22 cellular contexts compared by ENCODE assay signal in the genomic region with DNA sequence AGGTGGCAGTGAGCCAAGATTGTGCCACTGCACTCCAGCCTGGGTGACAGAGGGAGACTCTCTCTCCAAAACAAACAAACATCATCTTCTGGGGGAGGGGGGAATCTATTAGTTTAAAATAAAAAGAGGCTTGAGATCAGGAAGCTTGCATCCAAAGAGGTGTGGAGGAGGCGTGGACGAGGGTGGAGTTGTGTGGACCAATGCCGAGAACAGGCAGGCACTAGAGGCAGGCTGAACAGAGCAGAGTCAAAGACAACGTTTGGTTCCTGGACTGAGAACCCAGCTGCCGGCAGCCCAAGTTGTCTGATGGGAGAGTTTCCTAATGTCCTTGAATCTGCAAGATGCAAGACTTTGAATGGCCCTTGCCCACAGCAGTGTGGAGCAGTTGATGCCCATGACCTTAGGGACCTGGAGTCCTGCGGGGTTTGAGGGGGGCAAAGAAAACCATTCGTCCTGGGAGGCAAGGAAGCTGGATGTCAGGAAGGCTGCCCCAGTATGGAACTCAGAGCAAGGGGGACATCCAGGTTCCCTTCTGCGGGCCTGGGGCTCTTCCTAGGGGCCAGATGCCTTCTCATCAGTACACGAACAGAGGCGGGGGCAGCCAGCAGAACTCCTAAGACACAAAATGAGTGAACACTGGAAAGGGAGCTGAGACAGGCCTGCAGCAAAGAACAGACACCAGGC. TPM values are rescaled to one million over a fixed set of nuclear protein-coding genes. Genes with fewer than 3 reads are reported as not detected.
DNase-seq lines count a peak whose midpoint lies in the region; ATAC-seq, FAIRE-seq and TF ChIP-seq lines count a peak whose summit lies in the region.
"Had no signal": no experiment of that assay in that cellular context is flagged by ENCODE, and none has a peak within 500 bp of the region (broad histone marks: within the 10 kb centered on the region; RNA-seq: fewer than 3 reads in every experiment).

No MANE protein-coding gene starts in this region.

- H3K27me3 ChIP-seq in K562 (ENCODE audit: control insufficient read depth in 2 of 2, insufficient read depth in 2 of 2, low read length in 2 of 2): peaks cover 39 to 84% of the 10 kb centered on the region in 2 experiments
- no peaks in the 10 kb centered on the region for H3K27me3 ChIP-seq in pancreas
- H3K27me3 ChIP-seq: Peyer's patch, sigmoid colon had no signal

- no peaks in the 10 kb centered on the region for H3K9me1 ChIP-seq in K562 (ENCODE audit: control insufficient read depth, insufficient read depth, low read length)

- CTCF ChIA-PET in K562 (lab: Yijun Ruan, JAX; ENCODE audit: low intra/inter-chr PET ratio): no interaction called here

- peaks cover 5% of the 10 kb centered on the region for H4K20me1 ChIP-seq in K562 (replicated peaks; ENCODE audit: control insufficient read depth, insufficient read depth, low read length)

- in situ Hi-C loops in G401 (cut with HindIII; ENCODE audit: low sequenced_read_pairs) (no loop called here), K562 (cut with MboI) (no loop called here)

- TF ChIP-seq POLR2A in K562 (conservative IDR thresholded peaks at IDR 0.05): no peak

- FAIRE-seq in K562 (lab: Jason Lieb, UNC): no peak
- FAIRE-seq in pancreas (lab: Jason Lieb, UNC): no peak
- FAIRE-seq: GM18507, TTC549 had no signal

- no peak overlapping the region for H2AFZ ChIP-seq in K562 (ENCODE audit: low read depth, low read length)

- TF ChIP-seq CTCF in K562 (IDR thresholded peaks at IDR 0.05 in 2 of 3, conservative IDR thresholded peaks at IDR 0.05 in 1 of 3; ENCODE audit: insufficient read depth in 2 of 3, low read depth in 1 of 3, low read length in 3 of 3) (no peak), pancreas (IDR thresholded peaks at IDR 0.05) (no peak)

- POLR2A ChIA-PET in K562 (lab: Yijun Ruan, JAX): interaction anchor here (0.7 kb wide), 2 partner anchors 28 to 200 kb away, joined by 3 read pairs; no protein-coding TSS in a partner anchor

- WGBS in K562 (ENCODE audit: insufficient coverage, low coverage, missing lambda C conversion rate): 0% methylated on average over 10 of the region's 10 CpGs
- 43 to 52% methylated on average over 10 of the region's 10 CpGs for WGBS in pancreas, 2 donors

- H3K9me3 ChIP-seq in K562 (replicated peaks; ENCODE audit: control insufficient read depth, insufficient read depth, low read depth, low read length) (no peaks in the 10 kb centered on the region), pancreas (no peaks in the 10 kb centered on the region)
- H3K9me3 ChIP-seq: Peyer's patch, sigmoid colon, SK-N-SH had no signal

- no peaks in the 10 kb centered on the region for H3K79me2 ChIP-seq in K562 (ENCODE audit: control insufficient read depth, insufficient read depth, low read length)

- DNase-seq in G401 (ENCODE audit: low spot score) (peak; percentile 75), NCI-H2107 treated with DMSO at 0.1 percent for 48 hours (lab: John Stamatoyannopoulos, UW; ENCODE audit: unreplicated experiment) (peak; percentile 66), K562 (ENCODE audit: extremely low read depth in 1 of 4, low spot score in 3 of 4) (no peak), pancreas (peak in 4 of 6 donors; percentile 51 to 71 (median 70)), SKM-1 treated with dmso at 0.1 percent for 144 hours (lab: John Stamatoyannopoulos, UW; ENCODE audit: unreplicated experiment) (no peak), iPS-NIHi11 (ENCODE audit: low spot score) (no peak)
- DNase-seq in effector CD8-positive, alpha-beta T cell (lab: John Stamatoyannopoulos, UW): no peak
- DNase-seq: activated naive CD8-positive, alpha-beta T cell treated with anti-CD3 and anti-CD28 coated beads, Interleukin-2, amount 10 ng/mL, durations not matched to agents 7 days and 5 days; activated T-cell treated with anti-CD3 and anti-CD28 coated beads, Interleukin-2, amount 50 U/mL, for 24 hours; Calu3; effector memory CD4-positive, alpha-beta T cell; hippocampal formation; NCI-H526; nucleus accumbens; Peyer's patch; sigmoid colon; SK-N-SH; stimulated activated CD4-positive, alpha-beta T cell treated with anti-CD3 and anti-CD28 coated beads, Interleukin-2, amount 100 ng/mL, for 48 hours had no signal

- H3K27ac ChIP-seq in K562 (ENCODE audit: extremely low read depth, low read depth, low read length) (no peak overlapping the region), pancreas (no peak overlapping the region)
- H3K27ac ChIP-seq: sigmoid colon had no signal

- ATAC-seq in K562 (no peak), pancreas (peak in 3 of 4 donors; percentile 23 to 39 (median 27)), HG02588 (IDR thresholded peaks at IDR 0.05; ENCODE audit: unreplicated experiment) (no peak)

- H3K4me1 ChIP-seq in K562 (replicated peaks in 1 of 2; ENCODE audit: control insufficient read depth in 2 of 2, insufficient read depth in 2 of 2, low read length in 2 of 2) (peaks cover 0 to 17% of the 10 kb centered on the region in 2 experiments; a peak in 2 of 5 replicates), pancreas (peaks cover 29 to 35% (median 35%) of the 10 kb centered on the region in 3 donors)

- H3K36me3 ChIP-seq in K562 (ENCODE audit: control insufficient read depth, insufficient read depth, low read length): no peaks in the 10 kb centered on the region; the same call in 2 of the 3 replicates
- H3K36me3 ChIP-seq in pancreas: no peaks in the 10 kb centered on the region
- H3K36me3 ChIP-seq: Peyer's patch, sigmoid colon had no signal

- TF ChIP-seq EP300 in K562 (IDR thresholded peaks at IDR 0.05; ENCODE audit: low read length): no peak

- no peak overlapping the region for H3K4me2 ChIP-seq in K562 (ENCODE audit: insufficient read depth, low read length)
- H3K4me2 ChIP-seq: SK-N-SH had no signal

- H3K4me3 ChIP-seq in K562: no peak overlapping the region
- no peak overlapping the region for H3K4me3 ChIP-seq in pancreas
- H3K4me3 ChIP-seq: Peyer's patch, sigmoid colon had no signal

- no peak overlapping the region for H3K9ac ChIP-seq in K562 (ENCODE audit: insufficient read depth in 1 of 2, low read depth in 2 of 2, low read length in 2 of 2)
- H3K9ac ChIP-seq: SK-N-SH had no signal

- BruUV-seq in K562 (replicated peaks; lab: Mats Ljungman, UMichigan): no TSS peak

- intact Hi-C loops in K562 (cut with micrococcal nuclease): no loop called here
- intact Hi-C loops in pancreas (cut with DNase I): no loop called here

- no peak for TF ChIP-seq RAD21 in K562 (CRISPR knock-in tag; conservative IDR thresholded peaks at IDR 0.05 in 1 of 2, IDR thresholded peaks at IDR 0.05 in 1 of 2)

TF ChIP-seq in K562, 482 proteins besides CTCF, POLR2A, EP300 and RAD21:
- peak; percentile 67 for TF ChIP-seq NFIC (IDR thresholded peaks at IDR 0.05)
- TF ChIP-seq, protein P1, sequence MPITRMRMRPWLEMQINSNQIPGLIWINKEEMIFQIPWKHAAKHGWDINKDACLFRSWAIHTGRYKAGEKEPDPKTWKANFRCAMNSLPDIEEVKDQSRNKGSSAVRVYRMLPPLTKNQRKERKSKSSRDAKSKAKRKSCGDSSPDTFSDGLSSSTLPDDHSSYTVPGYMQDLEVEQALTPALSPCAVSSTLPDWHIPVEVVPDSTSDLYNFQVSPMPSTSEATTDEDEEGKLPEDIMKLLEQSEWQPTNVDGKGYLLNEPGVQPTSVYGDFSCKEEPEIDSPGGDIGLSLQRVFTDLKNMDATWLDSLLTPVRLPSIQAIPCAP (CRISPR knock-in tag; IDR thresholded peaks at IDR 0.05; ENCODE audit: borderline replicate concordance): no peak

RNA-seq across cellular contexts. Expression of a gene that starts 9.2 kb away (rescaled TPM):
- 9.6 and 21.7 TPM in 2 replicates for total RNA-seq in G401 (2014; rRNA removed; shearing (Covaris generic))
- 0.05 and 0.69 TPM in 2 replicates for total RNA-seq in K562 (2011; cell fraction: chromatin; rRNA removed; ENCODE audit: low replicate concordance)
- total RNA-seq in K562 (2011; cell fraction: nucleolus; rRNA removed): 0.13 and 0.33 TPM in 2 replicates
- 0.07 and 0.69 TPM in 2 replicates for total RNA-seq in K562 (2011; cell fraction: nucleoplasm; rRNA removed)
- total RNA-seq in K562 (2014; rRNA removed) (0.45 TPM in 1 of 2 replicates, not detected in the other), K562 (2014; rRNA removed; fragmentation: Illumina TruSeq; extraction: Trizol) (0.04 TPM in 1 of 2 replicates, not detected in the other), K562 (2015; rRNA removed; fragmentation: Illumina TruSeq; extraction: Trizol) (0.04 TPM in 2 replicates), K562 (2021) (0.20 TPM in 2 replicates), pancreas (10 to 100 TPM; 17.1 to 31.4 (median 22.6) TPM)
- polyA plus RNA-seq in K562 (2011; rRNA removed) (0.08 and 0.10 TPM in 2 replicates), K562 (2014; fragmentation: Illumina TruSeq; extraction: Trizol) (0.01 and 0.11 TPM in 2 replicates), K562 (2014; fragmentation: Nextera tagmentation; extraction: Ambion mirVana) (under 1 TPM; 0.01 TPM), K562 (2014; rRNA removed) (0.01 and 0.03 TPM in 2 replicates), pancreas (10 to 100 TPM in 1 of 2 donors, 1 to 10 TPM in 1; 4.9 to 14.9 TPM)
- polyA plus RNA-seq in K562 (2011; cell fraction: cytosol; rRNA removed): 0.01 and 0.07 TPM in 2 replicates
- 0.03 and 0.06 TPM in 2 replicates for polyA plus RNA-seq in K562 (2011; cell fraction: nucleus; rRNA removed)
- polyA plus RNA-seq in K562 (2012): 0.10 and 0.24 TPM in 2 replicates
- 0.07 and 0.12 TPM in 2 replicates for polyA minus RNA-seq in K562 (2011; rRNA and poly(A)+ RNA removed)
- not detected in 2 replicates for polyA minus RNA-seq in K562 (2011; cell fraction: cytosol; rRNA and poly(A)+ RNA removed)
- polyA minus RNA-seq in K562 (2011; cell fraction: nucleus; rRNA and poly(A)+ RNA removed): 0.11 and 0.13 TPM in 2 replicates

RNA-seq across cellular contexts. Expression of a gene that starts 9.9 kb away (rescaled TPM):
- 13.7 and 14.4 TPM in 2 replicates for total RNA-seq in G401 (2014; rRNA removed; shearing (Covaris generic))
- 0.30 TPM in 1 of 2 replicates, not detected in the other for total RNA-seq in K562 (2011; cell fraction: chromatin; rRNA removed; ENCODE audit: low replicate concordance)
- not detected in 2 replicates for total RNA-seq in K562 (2011; cell fraction: nucleolus; rRNA removed)
- not detected in 2 replicates for total RNA-seq in K562 (2011; cell fraction: nucleoplasm; rRNA removed)
- total RNA-seq in K562 (2014; rRNA removed): not detected in 2 replicates
- total RNA-seq in K562 (2014; rRNA removed; fragmentation: Illumina TruSeq; extraction: Trizol): not detected in 2 replicates
- total RNA-seq in K562 (2015; rRNA removed; fragmentation: Illumina TruSeq; extraction: Trizol): not detected in 2 replicates
- 0.33 TPM in 1 of 2 replicates, not detected in the other for total RNA-seq in K562 (2021)
- 0.07 TPM in 1 of 2 replicates, not detected in the other for polyA plus RNA-seq in K562 (2011; rRNA removed)
- polyA plus RNA-seq in K562 (2011; cell fraction: cytosol; rRNA removed): not detected in 2 replicates
- polyA plus RNA-seq in K562 (2011; cell fraction: nucleus; rRNA removed): not detected in 2 replicates
- polyA plus RNA-seq in K562 (2012): 0.05 TPM in 1 of 2 replicates, not detected in the other
- not detected in 2 replicates for polyA plus RNA-seq in K562 (2014; fragmentation: Illumina TruSeq; extraction: Trizol)
- polyA plus RNA-seq in K562 (2014; fragmentation: Nextera tagmentation; extraction: Ambion mirVana): not detected
- polyA plus RNA-seq in K562 (2014; rRNA removed): not detected in 2 replicates
- polyA minus RNA-seq in K562 (2011; rRNA and poly(A)+ RNA removed): not detected in 2 replicates
- not detected in 2 replicates for polyA minus RNA-seq in K562 (2011; cell fraction: cytosol; rRNA and poly(A)+ RNA removed)
- not detected in 2 replicates for polyA minus RNA-seq in K562 (2011; cell fraction: nucleus; rRNA and poly(A)+ RNA removed)
- 1 to 10 TPM; 1.9 to 6.2 (median 3.1) TPM for total RNA-seq in pancreas
- polyA plus RNA-seq in pancreas: 10 to 100 TPM in 1 of 2 donors, 1 to 10 TPM in 1; 3.5 to 12.3 TPM
- polyA plus RNA-seq: IgD-negative memory B cell had no signal

Comparison
In these comparisons a context has a peak if more than half of its experiments do, and no peak if none do; other contexts are left out.
1. DNase-seq: peak in G401 (single experiment), NCI-H2107 treated with DMSO at 0.1 percent for 48 hours (single experiment) and pancreas (4 of 6); none in K562 (0 of 4), SKM-1 treated with dmso at 0.1 percent for 144 hours (single experiment), iPS-NIHi11 (single experiment) and effector CD8-positive, alpha-beta T cell (single experiment).
2. ATAC-seq: peak in pancreas (3 of 4); none in K562 (single experiment) and HG02588 (single experiment).